In the genomic region with DNA sequence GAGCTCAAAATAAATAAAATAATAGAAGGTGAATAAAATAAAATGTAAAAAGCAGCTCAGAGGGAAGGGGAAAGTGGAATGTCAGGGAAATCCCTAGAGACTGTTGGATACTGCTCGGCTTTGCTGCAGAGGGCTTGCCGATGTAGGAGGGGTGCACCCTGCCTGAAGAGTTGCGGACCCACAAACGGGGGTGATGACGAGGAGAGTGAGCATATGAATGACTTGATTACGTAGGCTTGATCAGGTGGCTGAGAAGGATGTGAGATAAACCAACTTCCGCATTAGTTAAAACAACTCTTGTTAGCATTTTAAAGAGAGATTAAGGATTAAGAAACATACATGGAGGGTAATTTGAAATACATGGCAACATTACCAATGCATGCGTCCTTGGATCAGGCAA, we compare ENCODE assay signal across 2 cellular contexts.
TF ChIP-seq lines count a peak whose summit lies in the region.

No MANE protein-coding gene starts in this region.

TF ChIP-seq in GM23338, 12 proteins besides CTCF, POLR2A, EP300 and RAD21:
- 0 out of 2 replicates have a peak, but pooled peaks have one; percentile 22 for TF ChIP-seq CREB1 (CRISPR knock-in tag; IDR thresholded peaks at IDR 0.05; ENCODE audit: low read depth)
- TF ChIP-seq, protein P1, sequence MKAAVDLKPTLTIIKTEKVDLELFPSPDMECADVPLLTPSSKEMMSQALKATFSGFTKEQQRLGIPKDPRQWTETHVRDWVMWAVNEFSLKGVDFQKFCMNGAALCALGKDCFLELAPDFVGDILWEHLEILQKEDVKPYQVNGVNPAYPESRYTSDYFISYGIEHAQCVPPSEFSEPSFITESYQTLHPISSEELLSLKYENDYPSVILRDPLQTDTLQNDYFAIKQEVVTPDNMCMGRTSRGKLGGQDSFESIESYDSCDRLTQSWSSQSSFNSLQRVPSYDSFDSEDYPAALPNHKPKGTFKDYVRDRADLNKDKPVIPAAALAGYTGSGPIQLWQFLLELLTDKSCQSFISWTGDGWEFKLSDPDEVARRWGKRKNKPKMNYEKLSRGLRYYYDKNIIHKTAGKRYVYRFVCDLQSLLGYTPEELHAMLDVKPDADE (IDR thresholded peaks at IDR 0.05) = no peak

TF ChIP-seq in K562, 482 proteins besides CTCF, POLR2A, EP300 and RAD21:
- no peak for TF ChIP-seq RBM14 (IDR thresholded peaks at IDR 0.05; ENCODE audit: borderline replicate concordance, insufficient read depth, low read depth, low read length)
- no peak for TF ChIP-seq SMARCA4 (IDR thresholded peaks at IDR 0.05)
- TF ChIP-seq SPI1 (IDR thresholded peaks at IDR 0.05; ENCODE audit: borderline replicate concordance, low read depth, low read length) = no peak
- TF ChIP-seq CHD4 (IDR thresholded peaks at IDR 0.05; ENCODE audit: insufficient read depth, insufficient replicate concordance, low read depth, low read length, poor library complexity, severe bottlenecking) = no peak
- TF ChIP-seq, protein P2, sequence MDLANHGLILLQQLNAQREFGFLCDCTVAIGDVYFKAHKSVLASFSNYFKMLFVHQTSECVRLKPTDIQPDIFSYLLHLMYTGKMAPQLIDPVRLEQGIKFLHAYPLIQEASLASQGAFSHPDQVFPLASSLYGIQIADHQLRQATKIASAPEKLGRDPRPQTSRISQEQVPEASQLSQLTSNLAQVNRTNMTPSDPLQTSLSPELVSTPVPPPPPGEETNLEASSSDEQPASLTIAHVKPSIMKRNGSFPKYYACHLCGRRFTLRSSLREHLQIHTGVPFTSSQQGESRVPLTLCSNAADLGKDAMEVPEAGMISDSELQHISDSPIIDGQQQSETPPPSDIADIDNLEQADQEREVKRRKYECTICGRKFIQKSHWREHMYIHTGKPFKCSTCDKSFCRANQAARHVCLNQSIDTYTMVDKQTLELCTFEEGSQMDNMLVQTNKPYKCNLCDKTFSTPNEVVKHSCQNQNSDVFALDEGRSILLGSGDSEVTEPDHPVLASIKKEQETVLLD (IDR thresholded peaks at IDR 0.05) = no peak
- TF ChIP-seq, protein P3, sequence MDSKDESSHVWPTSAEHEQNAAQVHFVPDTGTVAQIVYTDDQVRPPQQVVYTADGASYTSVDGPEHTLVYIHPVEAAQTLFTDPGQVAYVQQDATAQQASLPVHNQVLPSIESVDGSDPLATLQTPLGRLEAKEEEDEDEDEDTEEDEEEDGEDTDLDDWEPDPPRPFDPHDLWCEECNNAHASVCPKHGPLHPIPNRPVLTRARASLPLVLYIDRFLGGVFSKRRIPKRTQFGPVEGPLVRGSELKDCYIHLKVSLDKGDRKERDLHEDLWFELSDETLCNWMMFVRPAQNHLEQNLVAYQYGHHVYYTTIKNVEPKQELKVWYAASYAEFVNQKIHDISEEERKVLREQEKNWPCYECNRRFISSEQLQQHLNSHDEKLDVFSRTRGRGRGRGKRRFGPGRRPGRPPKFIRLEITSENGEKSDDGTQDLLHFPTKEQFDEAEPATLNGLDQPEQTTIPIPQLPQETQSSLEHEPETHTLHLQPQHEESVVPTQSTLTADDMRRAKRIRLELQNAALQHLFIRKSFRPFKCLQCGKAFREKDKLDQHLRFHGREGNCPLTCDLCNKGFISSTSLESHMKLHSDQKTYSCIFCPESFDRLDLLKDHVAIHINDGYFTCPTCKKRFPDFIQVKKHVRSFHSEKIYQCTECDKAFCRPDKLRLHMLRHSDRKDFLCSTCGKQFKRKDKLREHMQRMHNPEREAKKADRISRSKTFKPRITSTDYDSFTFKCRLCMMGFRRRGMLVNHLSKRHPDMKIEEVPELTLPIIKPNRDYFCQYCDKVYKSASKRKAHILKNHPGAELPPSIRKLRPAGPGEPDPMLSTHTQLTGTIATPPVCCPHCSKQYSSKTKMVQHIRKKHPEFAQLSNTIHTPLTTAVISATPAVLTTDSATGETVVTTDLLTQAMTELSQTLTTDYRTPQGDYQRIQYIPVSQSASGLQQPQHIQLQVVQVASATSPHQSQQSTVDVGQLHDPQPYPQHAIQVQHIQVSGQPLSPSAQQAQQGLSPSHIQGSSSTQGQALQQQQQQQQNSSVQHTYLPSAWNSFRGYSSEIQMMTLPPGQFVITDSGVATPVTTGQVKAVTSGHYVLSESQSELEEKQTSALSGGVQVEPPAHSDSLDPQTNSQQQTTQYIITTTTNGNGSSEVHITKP (IDR thresholded peaks at IDR 0.05; ENCODE audit: partially characterized antibody) = peak; percentile 39
- no peak for TF ChIP-seq RBM25 (IDR thresholded peaks at IDR 0.05; ENCODE audit: low read depth, low read length, severe bottlenecking)
- no peak for TF ChIP-seq ATF1 (CRISPR knock-in tag; IDR thresholded peaks at IDR 0.05)
- TF ChIP-seq ATF1 (tag; IDR thresholded peaks at IDR 0.05) = peak; percentile 51; the same call in 1 of the 2 replicates
- TF ChIP-seq, protein P4, sequence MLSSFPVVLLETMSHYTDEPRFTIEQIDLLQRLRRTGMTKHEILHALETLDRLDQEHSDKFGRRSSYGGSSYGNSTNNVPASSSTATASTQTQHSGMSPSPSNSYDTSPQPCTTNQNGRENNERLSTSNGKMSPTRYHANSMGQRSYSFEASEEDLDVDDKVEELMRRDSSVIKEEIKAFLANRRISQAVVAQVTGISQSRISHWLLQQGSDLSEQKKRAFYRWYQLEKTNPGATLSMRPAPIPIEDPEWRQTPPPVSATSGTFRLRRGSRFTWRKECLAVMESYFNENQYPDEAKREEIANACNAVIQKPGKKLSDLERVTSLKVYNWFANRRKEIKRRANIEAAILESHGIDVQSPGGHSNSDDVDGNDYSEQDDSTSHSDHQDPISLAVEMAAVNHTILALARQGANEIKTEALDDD (IDR thresholded peaks at IDR 0.05) = 0 out of 2 replicates have a peak, but pooled peaks have one; percentile 24
- no peak for TF ChIP-seq NONO (IDR thresholded peaks at IDR 0.05; ENCODE audit: low read depth in 2 of 2, low read length in 1 of 2)
- TF ChIP-seq E2F3 (CRISPR knock-in tag; IDR thresholded peaks at IDR 0.05) = no peak
- TF ChIP-seq CREB1 (IDR thresholded peaks at IDR 0.05) = 0 out of 2 replicates have a peak, but pooled peaks have one; percentile 37
- no peak for TF ChIP-seq CREB1 (CRISPR knock-in tag; IDR thresholded peaks at IDR 0.05)
- no peak for TF ChIP-seq NCOR1 (IDR thresholded peaks at IDR 0.05)
- TF ChIP-seq CREM (IDR thresholded peaks at IDR 0.05; ENCODE audit: low read depth) = peak; percentile 80
